8 cellular contexts compared by ENCODE assay signal in genomic region chr7:135557455-135558336, GRCh38. TPM values are rescaled to one million over a fixed set of nuclear protein-coding genes. Genes with fewer than 3 reads are reported as not detected.
DNase-seq lines count a peak whose midpoint lies in the region; ATAC-seq and TF ChIP-seq lines count a peak whose summit lies in the region.

Gene NUP205 (plus strand): TSS chr7:135557917. CDS start chr7:135557945, 28 bp downstream.

- peaks cover 4% of the 10 kb centered on the region; the same call in 1 of the 2 replicates for H3K36me3 ChIP-seq in BE2C

- H3K27me3 ChIP-seq in BE2C, result no peaks in the 10 kb centered on the region

- peak; percentile 79 for DNase-seq in BE2C
- DNase-seq in NCI-H446 treated with DMSO at 0.1 percent for 48 hours (lab: John Stamatoyannopoulos, UW), result peak; percentile 69
- peak; percentile 50 to 58 for DNase-seq in activated CD4-positive, alpha-beta T cell treated with anti-CD3 and anti-CD28 coated beads for 24 hours (ENCODE audit: low read depth in 2 of 2)
- peak; percentile 62 to 75 for DNase-seq in left colon
- DNase-seq in stimulated activated CD4-positive, alpha-beta T cell treated with anti-CD3 and anti-CD28 coated beads, Interleukin-1b, Interleukin-23, amount 100 ng/mL, for 4 hours (ENCODE audit: low read depth in 2 of 2), result peak; percentile 58 to 62

- ATAC-seq in HG03378 (IDR thresholded peaks at IDR 0.05; ENCODE audit: unreplicated experiment) (peak; percentile 76), left colon (peak; percentile 93)

- no peaks in the 10 kb centered on the region for H3K9me3 ChIP-seq in BE2C

- intact Hi-C loops in left colon (cut with DNase I, micrococcal nuclease), result loop anchor here in 1 of 2 donors (5.0 kb wide), 2 partner anchors 45 to 275 kb away; partner anchors contain the start of gene CNOT4

- H3K27ac ChIP-seq in cingulate gyrus (ENCODE audit: low read depth, low read length), result peak within 1 kb of the TSS; percentile 97

- no peak for TF ChIP-seq CTCF in BE2C (IDR thresholded peaks at IDR 0.05; ENCODE audit: low read depth, low read length)

- no peaks in the 10 kb centered on the region for H3K4me1 ChIP-seq in BE2C

- peak; percentile 85 for TF ChIP-seq POLR2A in GM19099 (IDR thresholded peaks at IDR 0.05; ENCODE audit: extremely low read depth, insufficient read length, low read depth)

- H3K4me3 ChIP-seq in BE2C (ENCODE audit: low read depth, low read length), result peak within 1 kb of the TSS; percentile 99

RNA-seq across cellular contexts. Expression of gene NUP205, which starts in this region (rescaled TPM):
- 44.7 TPM for polyA plus RNA-seq in BE2C (2012; ENCODE audit: insufficient read depth, insufficient read length, low read depth)
- total RNA-seq in left colon, result 10 to 100 TPM; 25.8 to 36.8 TPM

Comparison
In these comparisons a context has a peak if more than half of its experiments do, and no peak if none do; other contexts are left out.
1. Peak in every context shown above with its lines: DNase-seq, ATAC-seq, H3K4me3 ChIP-seq and H3K27ac ChIP-seq.